In the genomic region with DNA sequence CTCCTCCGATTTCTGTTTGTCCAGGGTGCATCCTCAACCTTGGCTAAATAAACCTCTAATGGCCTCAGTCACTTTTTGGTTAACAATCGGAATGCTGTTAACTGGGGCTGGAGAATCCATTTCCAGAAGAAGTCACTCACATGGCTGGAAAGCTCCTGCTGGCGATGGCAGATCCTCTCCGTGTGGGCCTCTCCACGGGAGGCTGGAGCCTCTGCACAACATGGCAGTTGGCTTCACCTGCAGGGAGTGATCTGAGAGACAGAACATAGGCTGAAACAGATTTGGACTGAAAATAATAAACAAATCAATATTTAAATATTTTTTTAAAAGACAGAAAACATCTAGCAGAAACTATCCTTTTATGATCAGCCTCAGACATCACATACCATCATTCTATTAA, we compare ENCODE assay signal across 1 cellular context.
TF ChIP-seq lines count a peak whose summit lies in the region.

No MANE protein-coding gene starts in this region.

TF ChIP-seq in WTC11, 78 proteins besides CTCF, POLR2A, EP300 and RAD21 (continued from another document):
- TF ChIP-seq, protein P1, sequence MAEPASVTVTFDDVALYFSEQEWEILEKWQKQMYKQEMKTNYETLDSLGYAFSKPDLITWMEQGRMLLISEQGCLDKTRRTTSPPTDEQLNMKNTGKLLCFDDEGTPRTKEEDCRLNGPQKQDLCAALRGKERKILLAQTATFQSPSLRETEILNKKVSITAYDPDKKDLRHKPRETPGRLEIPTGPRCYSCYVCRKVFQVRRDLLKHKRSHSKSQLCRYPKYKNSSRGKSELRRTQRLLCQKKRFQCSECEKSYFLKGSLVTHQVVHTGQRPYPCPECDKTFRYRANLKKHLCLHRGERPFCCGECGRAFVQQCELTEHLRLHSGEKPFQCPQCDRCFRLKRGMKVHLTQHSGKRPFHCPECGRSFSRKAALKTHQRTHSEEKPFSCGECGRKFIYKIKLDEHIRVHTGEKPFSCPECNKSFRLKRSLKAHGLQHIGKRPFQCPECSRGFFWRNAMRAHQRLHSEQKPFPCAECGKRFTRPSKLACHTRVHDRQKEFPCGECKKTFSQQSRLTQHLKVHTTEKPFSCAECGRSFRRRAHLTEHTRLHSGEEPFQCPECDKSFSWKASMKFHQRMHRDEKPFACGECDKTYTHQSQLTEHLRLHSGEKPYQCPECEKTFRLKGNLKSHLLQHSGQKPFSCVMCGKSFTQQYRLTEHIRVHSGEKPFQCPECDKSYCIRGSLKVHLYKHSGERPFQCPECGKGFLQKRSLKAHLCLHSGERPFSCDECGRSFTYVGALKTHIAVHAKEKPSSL (CRISPR knock-in tag; conservative IDR thresholded peaks at IDR 0.05): no peak
- no peak for TF ChIP-seq HMGA2 (CRISPR knock-in tag; IDR thresholded peaks at IDR 0.05)
- no peak for TF ChIP-seq KAT7 (CRISPR knock-in tag; IDR thresholded peaks at IDR 0.05; ENCODE audit: borderline replicate concordance)
- TF ChIP-seq GRHL2 (CRISPR knock-in tag; IDR thresholded peaks at IDR 0.05; ENCODE audit: insufficient replicate concordance, severe bottlenecking): no peak
- TF ChIP-seq ZBTB21 (CRISPR knock-in tag; IDR thresholded peaks at IDR 0.05; ENCODE audit: borderline replicate concordance): no peak
- TF ChIP-seq, protein P2, sequence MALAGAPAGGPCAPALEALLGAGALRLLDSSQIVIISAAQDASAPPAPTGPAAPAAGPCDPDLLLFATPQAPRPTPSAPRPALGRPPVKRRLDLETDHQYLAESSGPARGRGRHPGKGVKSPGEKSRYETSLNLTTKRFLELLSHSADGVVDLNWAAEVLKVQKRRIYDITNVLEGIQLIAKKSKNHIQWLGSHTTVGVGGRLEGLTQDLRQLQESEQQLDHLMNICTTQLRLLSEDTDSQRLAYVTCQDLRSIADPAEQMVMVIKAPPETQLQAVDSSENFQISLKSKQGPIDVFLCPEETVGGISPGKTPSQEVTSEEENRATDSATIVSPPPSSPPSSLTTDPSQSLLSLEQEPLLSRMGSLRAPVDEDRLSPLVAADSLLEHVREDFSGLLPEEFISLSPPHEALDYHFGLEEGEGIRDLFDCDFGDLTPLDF (CRISPR knock-in tag; IDR thresholded peaks at IDR 0.05): no peak
- TF ChIP-seq, protein P3, sequence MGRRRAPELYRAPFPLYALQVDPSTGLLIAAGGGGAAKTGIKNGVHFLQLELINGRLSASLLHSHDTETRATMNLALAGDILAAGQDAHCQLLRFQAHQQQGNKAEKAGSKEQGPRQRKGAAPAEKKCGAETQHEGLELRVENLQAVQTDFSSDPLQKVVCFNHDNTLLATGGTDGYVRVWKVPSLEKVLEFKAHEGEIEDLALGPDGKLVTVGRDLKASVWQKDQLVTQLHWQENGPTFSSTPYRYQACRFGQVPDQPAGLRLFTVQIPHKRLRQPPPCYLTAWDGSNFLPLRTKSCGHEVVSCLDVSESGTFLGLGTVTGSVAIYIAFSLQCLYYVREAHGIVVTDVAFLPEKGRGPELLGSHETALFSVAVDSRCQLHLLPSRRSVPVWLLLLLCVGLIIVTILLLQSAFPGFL (CRISPR knock-in tag; IDR thresholded peaks at IDR 0.05; ENCODE audit: borderline replicate concordance): no peak
- TF ChIP-seq, protein P4, sequence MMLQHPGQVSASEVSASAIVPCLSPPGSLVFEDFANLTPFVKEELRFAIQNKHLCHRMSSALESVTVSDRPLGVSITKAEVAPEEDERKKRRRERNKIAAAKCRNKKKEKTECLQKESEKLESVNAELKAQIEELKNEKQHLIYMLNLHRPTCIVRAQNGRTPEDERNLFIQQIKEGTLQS (CRISPR knock-in tag; conservative IDR thresholded peaks at IDR 0.05): no peak
- TF ChIP-seq, protein P5, sequence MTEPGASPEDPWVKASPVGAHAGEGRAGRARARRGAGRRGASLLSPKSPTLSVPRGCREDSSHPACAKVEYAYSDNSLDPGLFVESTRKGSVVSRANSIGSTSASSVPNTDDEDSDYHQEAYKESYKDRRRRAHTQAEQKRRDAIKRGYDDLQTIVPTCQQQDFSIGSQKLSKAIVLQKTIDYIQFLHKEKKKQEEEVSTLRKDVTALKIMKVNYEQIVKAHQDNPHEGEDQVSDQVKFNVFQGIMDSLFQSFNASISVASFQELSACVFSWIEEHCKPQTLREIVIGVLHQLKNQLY (CRISPR knock-in tag; IDR thresholded peaks at IDR 0.05): no peak
